In the genomic region with DNA sequence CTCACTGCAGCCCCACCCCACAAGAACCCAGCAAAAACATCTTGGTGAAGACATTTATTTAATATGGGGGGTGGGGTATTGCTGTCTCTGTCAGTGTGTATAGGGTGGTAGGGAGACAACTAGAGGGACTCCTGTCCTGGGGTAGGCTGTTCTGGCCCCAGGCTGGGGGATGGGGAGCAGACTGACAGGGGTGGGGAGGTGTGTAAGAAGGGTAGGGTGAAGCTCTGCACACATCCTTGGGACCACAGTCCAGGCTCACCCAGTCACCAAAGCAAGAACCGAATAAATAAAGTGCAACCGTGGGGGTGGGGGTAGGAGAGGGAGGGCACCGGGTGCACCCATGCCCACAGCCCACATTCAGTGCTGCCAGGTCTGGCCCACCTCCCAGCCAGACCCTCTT, we compare ENCODE assay signal across 33 cellular contexts. TPM values are rescaled to one million over a fixed set of nuclear protein-coding genes. Genes with fewer than 3 reads are reported as not detected.
A peak's percentile ranks its signal among the peaks of the same experiment; 100 is the strongest.
DNase-seq lines count a peak whose midpoint lies in the region; ATAC-seq lines count a peak whose summit lies in the region.
"Had no signal": no experiment of that assay in that cellular context is flagged by ENCODE, and none has a peak within 500 bp of the region (broad histone marks: within the 10 kb centered on the region; RNA-seq: fewer than 3 reads in every experiment).

No MANE protein-coding gene starts in this region.

- H3K4ac ChIP-seq in neuronal stem cell (ENCODE audit: low read length), result no peak overlapping the region

- H4K8ac ChIP-seq in neuronal stem cell (ENCODE audit: low read depth, low read length), result no peak overlapping the region

- no peak overlapping the region for H4K91ac ChIP-seq in neuronal stem cell (ENCODE audit: low read depth, low read length, poor library complexity)

- peaks cover 18 to 45% of the 10 kb centered on the region in 2 donors for H3K36me3 ChIP-seq in neuronal stem cell (replicated peaks in 1 of 2; ENCODE audit: control insufficient read depth in 2 of 2, insufficient read depth in 2 of 2, low read length in 2 of 2)
- H3K36me3 ChIP-seq: BE2C had no signal

- H2AK5ac ChIP-seq in neuronal stem cell (ENCODE audit: low read depth, low read length), result no peak overlapping the region

- H3K9me3 Mint-ChIP-seq in stimulated activated naive CD8-positive, alpha-beta T cell treated with anti-CD3 and anti-CD28 coated beads, Interleukin-15, amount 100 ng/mL, for 72 hours, result no peaks in the 10 kb centered on the region
- H3K9me3 Mint-ChIP-seq: CD14-positive monocyte; CD4-positive, alpha-beta memory T cell; CD4-positive, alpha-beta T cell; CD4-positive, CD25-positive, alpha-beta regulatory T cell; CD8-positive, alpha-beta memory T cell; CD8-positive, alpha-beta T cell had no signal

- peak overlapping the region; percentile 38 for H3K23ac ChIP-seq in neuronal stem cell (ENCODE audit: low read depth, low read length, poor library complexity)

- no peaks in the 10 kb centered on the region for H3K4me1 Mint-ChIP-seq in stimulated activated naive CD8-positive, alpha-beta T cell treated with anti-CD3 and anti-CD28 coated beads, Interleukin-15, amount 100 ng/mL, for 72 hours
- H3K4me1 Mint-ChIP-seq: B cell; CD14-positive monocyte; CD4-positive, alpha-beta memory T cell; CD4-positive, CD25-positive, alpha-beta regulatory T cell; CD8-positive, alpha-beta memory T cell had no signal

- no peak overlapping the region for H2BK12ac ChIP-seq in neuronal stem cell (ENCODE audit: low read length)

- H3K27me3 Mint-ChIP-seq in stimulated activated naive CD8-positive, alpha-beta T cell treated with anti-CD3 and anti-CD28 coated beads, Interleukin-15, amount 100 ng/mL, for 72 hours, result no peaks in the 10 kb centered on the region
- H3K27me3 Mint-ChIP-seq: B cell; CD4-positive, alpha-beta memory T cell; CD4-positive, alpha-beta T cell; CD4-positive, CD25-positive, alpha-beta regulatory T cell; CD8-positive, alpha-beta memory T cell had no signal

- H2BK5ac ChIP-seq in neuronal stem cell (ENCODE audit: low read length), result no peak overlapping the region

- H3K27me3 ChIP-seq in neuronal stem cell (ENCODE audit: control insufficient read depth in 3 of 3, insufficient read depth in 3 of 3, low read depth in 1 of 3, low read length in 3 of 3), result no peaks in the 10 kb centered on the region
- H3K27me3 ChIP-seq: BE2C; BLaER1; BLaER1 treated with 17β-estradiol and CSF1 and Interleukin-3, amounts not matched to agents 10 nM and 100 nM had no signal

- no peak overlapping the region for H2BK120ac ChIP-seq in neuronal stem cell (ENCODE audit: low read depth, low read length)

- no peak overlapping the region for H3K9ac ChIP-seq in neuronal stem cell (ENCODE audit: low read depth, low read length, poor library complexity)
- H3K9ac ChIP-seq: BLaER1; BLaER1 treated with 17β-estradiol and CSF1 and Interleukin-3, amounts not matched to agents 10 nM and 100 nM had no signal

- no peak overlapping the region for H3K4me2 ChIP-seq in neuronal stem cell (ENCODE audit: insufficient read depth, low read length, poor library complexity, severe bottlenecking)
- H3K4me2 ChIP-seq: A549; BLaER1; BLaER1 treated with 17β-estradiol and CSF1 and Interleukin-3, amounts not matched to agents 10 nM and 100 nM had no signal

- no peak for DNase-seq in stimulated activated naive CD8-positive, alpha-beta T cell treated with anti-CD3 and anti-CD28 coated beads, Interleukin-15, amount 100 ng/mL, for 72 hours
- DNase-seq in stimulated activated naive CD8-positive, alpha-beta T cell treated with anti-CD3 and anti-CD28 coated beads, Interleukin-15, Interleukin-2, amounts not matched to agents 100 U/mL and 50 U/mL, for 24 hours, result no peak
- peak; percentile 60 for DNase-seq in mesenteric fat pad (ENCODE audit: low spot score)
- no peak for DNase-seq in neuronal stem cell (ENCODE audit: low spot score)
- DNase-seq in SHP77 (lab: John Stamatoyannopoulos, UW), result no peak
- no peak for DNase-seq in NCI-H2227 (lab: John Stamatoyannopoulos, UW; ENCODE audit: unreplicated experiment)
- DNase-seq: 8988T; ACHN; AML-193; BE2C; C1 segment of cervical spinal cord; Caco-2; Calu3; CD4-positive, alpha-beta memory T cell; CD4-positive, alpha-beta T cell; CD4-positive, CD25-positive, alpha-beta regulatory T cell; CD8-positive, alpha-beta memory T cell; CD8-positive, alpha-beta T cell; COR-L47; DMS 273 treated with DMSO at 0.1 percent for 48 hours; DMS153; DMS53; DMS79; DMS79 treated with DMSO at 0.1 percent for 48 hours; DND-41; EL had no signal

- no peak overlapping the region for H3K27ac ChIP-seq in neuronal stem cell (replicated peaks; ENCODE audit: low read length)
- H3K27ac ChIP-seq: 22Rv1; A549; BLaER1; BLaER1 treated with 17β-estradiol and CSF1 and Interleukin-3, amounts not matched to agents 10 nM and 100 nM; C4-2B had no signal

- H2AFZ ChIP-seq in neuronal stem cell (ENCODE audit: low read length), result no peak overlapping the region

- no CpG with 5 or more reads among the region's 3 CpGs for WGBS in neuronal stem cell (ENCODE audit: extremely low coverage in 2 of 2, insufficient read length in 2 of 2, insufficient replicate concordance in 1 of 2), 2 donors

- no peaks in the 10 kb centered on the region for H3K79me1 ChIP-seq in neuronal stem cell (ENCODE audit: low read depth, low read length)

- no peak overlapping the region for H3K4me3 Mint-ChIP-seq in stimulated activated naive CD8-positive, alpha-beta T cell treated with anti-CD3 and anti-CD28 coated beads, Interleukin-15, amount 100 ng/mL, for 72 hours
- H3K4me3 Mint-ChIP-seq: B cell; CD14-positive monocyte; CD4-positive, alpha-beta memory T cell; CD4-positive, alpha-beta T cell; CD4-positive, CD25-positive, alpha-beta regulatory T cell; CD8-positive, alpha-beta memory T cell; CD8-positive, alpha-beta T cell had no signal

- no peak overlapping the region for H3K14ac ChIP-seq in neuronal stem cell (ENCODE audit: low read length)

- no peak overlapping the region for H2BK15ac ChIP-seq in neuronal stem cell (ENCODE audit: low read length)

- no peaks in the 10 kb centered on the region for H3K4me1 ChIP-seq in neuronal stem cell (ENCODE audit: control insufficient read depth in 2 of 2, insufficient read depth in 1 of 2, low read depth in 1 of 2, low read length in 2 of 2)
- H3K4me1 ChIP-seq: A549; BE2C; BLaER1; BLaER1 treated with 17β-estradiol and CSF1 and Interleukin-3, amounts not matched to agents 10 nM and 100 nM; Caco-2 had no signal

- H3K4me3 ChIP-seq in neuronal stem cell (ENCODE audit: low read length in 2 of 2), result no peak overlapping the region
- H3K4me3 ChIP-seq: A549; BLaER1; BLaER1 treated with 17β-estradiol and CSF1 and Interleukin-3, amounts not matched to agents 10 nM and 100 nM had no signal

- peak; percentile 54 for ATAC-seq in stimulated activated naive CD8-positive, alpha-beta T cell treated with anti-CD3 and anti-CD28 coated beads, Interleukin-15, amount 100 ng/mL, for 72 hours
- ATAC-seq in stimulated activated naive CD8-positive, alpha-beta T cell treated with anti-CD3 and anti-CD28 coated beads, Interleukin-15, Interleukin-2, amounts not matched to agents 100 U/mL and 50 U/mL, for 24 hours, result no peak
- ATAC-seq: A549; CD8-positive, alpha-beta T cell had no signal

- no peak overlapping the region for H3K18ac ChIP-seq in neuronal stem cell (ENCODE audit: low read length)

- no peak overlapping the region for H3K27ac Mint-ChIP-seq in stimulated activated naive CD8-positive, alpha-beta T cell treated with anti-CD3 and anti-CD28 coated beads, Interleukin-15, amount 100 ng/mL, for 72 hours
- H3K27ac Mint-ChIP-seq: B cell; CD14-positive monocyte; CD4-positive, alpha-beta memory T cell; CD4-positive, alpha-beta T cell; CD8-positive, alpha-beta T cell had no signal

- no peaks in the 10 kb centered on the region for H3K9me3 ChIP-seq in neuronal stem cell (replicated peaks in 1 of 2; ENCODE audit: control insufficient read depth in 2 of 2, insufficient read depth in 1 of 2, low read depth in 1 of 2, low read length in 2 of 2)
- H3K9me3 ChIP-seq: A549; BE2C; BLaER1; BLaER1 treated with 17β-estradiol and CSF1 and Interleukin-3, amounts not matched to agents 10 nM and 100 nM; Caco-2 had no signal

RNA-seq across cellular contexts. Expression of gene HPX, which starts 7.8 kb away (rescaled TPM):
- total RNA-seq in mesenteric fat pad, result 1.1 TPM
- polyA plus RNA-seq in neuronal stem cell (2013, experiment 1 of 2), result 0.84 TPM
- polyA plus RNA-seq in neuronal stem cell (2013, experiment 2 of 2), result 0.71 TPM
- polyA plus RNA-seq: CD14-positive monocyte; CD4-positive, alpha-beta memory T cell; CD4-positive, CD25-positive, alpha-beta regulatory T cell; CD8-positive, alpha-beta memory T cell had no signal

RNA-seq across cellular contexts. Expression of gene TRIM3, which starts 25.2 kb away (rescaled TPM):
- 20.5 TPM for total RNA-seq in mesenteric fat pad
- polyA plus RNA-seq in neuronal stem cell (2013, experiment 1 of 2), result 11.0 TPM
- polyA plus RNA-seq in neuronal stem cell (2013, experiment 2 of 2), result 10.0 TPM

RNA-seq across cellular contexts. Expression of gene APBB1, which starts 29.7 kb away (rescaled TPM):
- total RNA-seq in mesenteric fat pad, result 31.3 TPM
- polyA plus RNA-seq in neuronal stem cell (2013, experiment 1 of 2), result 47.1 TPM
- polyA plus RNA-seq in neuronal stem cell (2013, experiment 2 of 2), result 45.6 TPM

RNA-seq across cellular contexts. Expression of gene ARFIP2, which starts 32.6 kb away (rescaled TPM):
- total RNA-seq in mesenteric fat pad, result 41.5 TPM
- 29.5 TPM for polyA plus RNA-seq in neuronal stem cell (2013, experiment 1 of 2)
- 27.5 TPM for polyA plus RNA-seq in neuronal stem cell (2013, experiment 2 of 2)

RNA-seq across cellular contexts. Expression of gene TIMM10B, which starts 32.7 kb away (rescaled TPM):
- 35.9 TPM for total RNA-seq in mesenteric fat pad
- polyA plus RNA-seq in neuronal stem cell (2013, experiment 1 of 2), result 33.0 TPM
- 33.9 TPM for polyA plus RNA-seq in neuronal stem cell (2013, experiment 2 of 2)
